Comparison of ENCODE assay signal across 20 cellular contexts in genomic region chrX:123291623-123292022, GRCh38.
DNase-seq lines count a peak whose midpoint lies in the region; ATAC-seq and TF ChIP-seq lines count a peak whose summit lies in the region.
"Had no signal": no experiment of that assay in that cellular context is flagged by ENCODE, and none has a peak within 500 bp of the region (broad histone marks: within the 10 kb centered on the region; RNA-seq: fewer than 3 reads in every experiment).

No MANE protein-coding gene starts in this region.

- intact Hi-C loops in MCF 10A (cut with micrococcal nuclease): no loop called here
- intact Hi-C loops in mammary epithelial cell (cut with micrococcal nuclease): loop anchor here (10.0 kb wide), 1 partner anchor 853 kb away; no protein-coding TSS in a partner anchor
- intact Hi-C loops in stomach (cut with DNase I; ENCODE audit: low total_unique reads): no loop called here

- no peak overlapping the region for H3K27ac Mint-ChIP-seq in MCF 10A (ENCODE audit: low read depth, unreplicated experiment)
- H3K27ac Mint-ChIP-seq: CD4-positive, alpha-beta memory T cell; HFFc6; T-helper 2 cell treated with Interferon-gamma antibody and Interleukin-4, amounts not matched to agents 5 μg/mL and 100 μg/mL, for 36 hours had no signal

- H3K4me2 ChIP-seq in mammary epithelial cell (ENCODE audit: insufficient read depth, low read depth, low read length): no peak overlapping the region
- H3K4me2 ChIP-seq: BLaER1 had no signal

- H3K9me3 Mint-ChIP-seq in MCF 10A (ENCODE audit: unreplicated experiment): peaks cover 12% of the 10 kb centered on the region
- H3K9me3 Mint-ChIP-seq: HFFc6; T-helper 2 cell treated with Interferon-gamma antibody and Interleukin-4, amounts not matched to agents 5 μg/mL and 100 μg/mL, for 36 hours had no signal

- no peaks in the 10 kb centered on the region for H3K27me3 Mint-ChIP-seq in MCF 10A (ENCODE audit: insufficient read depth, unreplicated experiment)
- H3K27me3 Mint-ChIP-seq: CD4-positive, alpha-beta memory T cell had no signal

- POLR2A ChIA-PET in MCF 10A (lab: Yijun Ruan, JAX): interaction anchor here (1.3 kb wide), 1 partner anchor 11 kb away, joined by 8 read pairs; no protein-coding TSS in a partner anchor
- POLR2A ChIA-PET in GM10248 (lab: Yijun Ruan, JAX): no interaction called here

- CTCF ChIA-PET in MCF 10A (lab: Yijun Ruan, JAX): interaction anchor here (1.1 kb wide), 1 partner anchor 131 kb away, joined by 3 read pairs; no protein-coding TSS in a partner anchor
- CTCF ChIA-PET in mammary epithelial cell (lab: Charles Lee; ENCODE audit: low non-redundant PET): no interaction called here
- CTCF ChIA-PET in GM10248 (lab: Yijun Ruan, JAX): interaction anchor here (1.4 to 1.5 kb wide), 2 partner anchors 10 to 131 kb away, joined by 4 to 6 read pairs; no protein-coding TSS in a partner anchor

- no peak for TF ChIP-seq POLR2A in stomach (IDR thresholded peaks at IDR 0.05)

- dilution Hi-C loops in mammary epithelial cell (cut with HindIII; ENCODE audit: low sequenced_read_pairs): no loop called here

- in situ Hi-C loops in mammary epithelial cell (cut with MboI; ENCODE audit: low sequenced_read_pairs in 2 of 2): no loop called here
- in situ Hi-C loops in SK-MEL-5 (cut with HindIII; ENCODE audit: low pct_unique_long_range_greater_than_20kb, low sequenced_read_pairs): no loop called here

- BruUV-seq in MCF 10A (replicated peaks; lab: Mats Ljungman, UMichigan) (no TSS peak), mammary epithelial cell (replicated peaks; lab: Mats Ljungman, UMichigan) (no TSS peak)

- H3K4me1 ChIP-seq in mammary epithelial cell (ENCODE audit: insufficient read depth, low read length): no peaks in the 10 kb centered on the region
- no peaks in the 10 kb centered on the region for H3K4me1 ChIP-seq in stomach

- DNase-seq in MCF 10A (ENCODE audit: unreplicated experiment) (peak; percentile 17), mammary epithelial cell (no peak), NCI-H1092 (lab: John Stamatoyannopoulos, UW) (peak; percentile 35), SK-MEL-5 (ENCODE audit: low read depth, low spot score) (peak; percentile 2), stomach (peak; percentile 42), DMS 273 treated with DMSO at 0.1 percent for 48 hours (lab: John Stamatoyannopoulos, UW) (no peak), GM10248 (ENCODE audit: extremely low spot score) (no peak)
- DNase-seq: Calu3; CD4-positive, alpha-beta memory T cell; DND-41; H7; HFFc6; Kasumi-1; NCI-H1436 treated with DMSO at 0.1 percent for 48 hours; NCI-H2107; NCI-H524 treated with DMSO at 0.1 percent for 48 hours had no signal

- TF ChIP-seq EP300 in stomach (IDR thresholded peaks at IDR 0.05): no peak

- H3K9ac ChIP-seq in mammary epithelial cell (ENCODE audit: insufficient read depth, low read length): no peak overlapping the region
- H3K9ac ChIP-seq: BLaER1 had no signal

- no peak overlapping the region for H2AFZ ChIP-seq in mammary epithelial cell (ENCODE audit: low read depth, low read length)

- 14% methylated on average over 3 of the region's 3 CpGs for WGBS in mammary epithelial cell (ENCODE audit: low coverage, missing lambda C conversion rate)
- 17 to 28% (median 21%) methylated on average over 3 of the region's 3 CpGs for WGBS in stomach, 5 donors

- no peak overlapping the region for H3K4me3 ChIP-seq in mammary epithelial cell (replicated peaks in 1 of 3; ENCODE audit: insufficient read depth in 1 of 3, low read depth in 2 of 3, low read length in 3 of 3)
- H3K4me3 ChIP-seq in stomach: no peak overlapping the region
- H3K4me3 ChIP-seq: BLaER1 had no signal

- no peaks in the 10 kb centered on the region for H3K36me3 ChIP-seq in mammary epithelial cell (ENCODE audit: insufficient read depth, low read length)
- H3K36me3 ChIP-seq in stomach: no peaks in the 10 kb centered on the region
- H3K36me3 ChIP-seq: BLaER1 had no signal

- TF ChIP-seq CTCF in MCF 10A (IDR thresholded peaks at IDR 0.05; ENCODE audit: unreplicated experiment): no peak
- TF ChIP-seq CTCF in mammary epithelial cell (conservative IDR thresholded peaks at IDR 0.05 in 1 of 2, IDR thresholded peaks at IDR 0.05 in 1 of 2; ENCODE audit: extremely low read depth in 1 of 2, insufficient read depth in 1 of 2, low read depth in 1 of 2, low read length in 2 of 2): no peak
- TF ChIP-seq CTCF in stomach (IDR thresholded peaks at IDR 0.05): no peak
- no peak for TF ChIP-seq CTCF in GM10248 (IDR thresholded peaks at IDR 0.05; ENCODE audit: control extremely low read depth, extremely low read depth, low read depth, missing control alignments)

- no peak for ATAC-seq in activated CD4-positive, CD25-positive, alpha-beta regulatory T cell treated with anti-CD3 and anti-CD28 coated beads, Interleukin-2, amount 50 U/mL, for 24 hours
- ATAC-seq: Panc1 had no signal

- no peaks in the 10 kb centered on the region for H3K4me1 Mint-ChIP-seq in MCF 10A (ENCODE audit: insufficient read depth, unreplicated experiment)
- H3K4me1 Mint-ChIP-seq: CD4-positive, alpha-beta memory T cell had no signal

- H3K36me3 Mint-ChIP-seq in MCF 10A (ENCODE audit: insufficient read depth, unreplicated experiment): no peaks in the 10 kb centered on the region
- H3K36me3 Mint-ChIP-seq: CD4-positive, alpha-beta memory T cell had no signal

- no peak overlapping the region for H3K4me3 Mint-ChIP-seq in MCF 10A (ENCODE audit: unreplicated experiment)
- H3K4me3 Mint-ChIP-seq: HFFc6; T-helper 2 cell treated with Interferon-gamma antibody and Interleukin-4, amounts not matched to agents 5 μg/mL and 100 μg/mL, for 36 hours had no signal

- H3K79me2 ChIP-seq in mammary epithelial cell (ENCODE audit: insufficient read depth, low read length): no peaks in the 10 kb centered on the region

- H4K20me1 ChIP-seq in mammary epithelial cell (ENCODE audit: insufficient read depth, low read length): no peaks in the 10 kb centered on the region
- H4K20me1 ChIP-seq: BLaER1 had no signal

- no peak overlapping the region for H3K27ac ChIP-seq in mammary epithelial cell (ENCODE audit: insufficient read depth, low read depth, low read length)
- H3K27ac ChIP-seq in stomach: no peak overlapping the region
- H3K27ac ChIP-seq: BLaER1 had no signal

- no peaks in the 10 kb centered on the region for H3K9me3 ChIP-seq in mammary epithelial cell (replicated peaks; ENCODE audit: insufficient read depth, low read length)
- H3K9me3 ChIP-seq in stomach: no peaks in the 10 kb centered on the region
- H3K9me3 ChIP-seq: BLaER1 had no signal

- H3K27me3 ChIP-seq in mammary epithelial cell (ENCODE audit: insufficient read depth, low read length): no peaks in the 10 kb centered on the region
- no peaks in the 10 kb centered on the region for H3K27me3 ChIP-seq in stomach

Comparison
In these comparisons a context has a peak if more than half of its experiments do, and no peak if none do; other contexts are left out.
1. DNase-seq: peak in MCF 10A (single experiment), NCI-H1092 (single experiment), SK-MEL-5 (single experiment) and stomach (single experiment); none in mammary epithelial cell (single experiment), DMS 273 treated with DMSO at 0.1 percent for 48 hours (single experiment) and GM10248 (single experiment).